23 cellular contexts compared by ENCODE assay signal in genomic region chr7:25759281-25759680, GRCh38.
DNase-seq lines count a peak whose midpoint lies in the region; ATAC-seq and TF ChIP-seq lines count a peak whose summit lies in the region.
"Had no signal": no experiment of that assay in that cellular context is flagged by ENCODE, and none has a peak within 500 bp of the region (broad histone marks: within the 10 kb centered on the region; RNA-seq: fewer than 3 reads in every experiment).

No MANE protein-coding gene starts in this region.

- H3K27me3 ChIP-seq in MM.1S (replicated peaks; ENCODE audit: insufficient read depth, low read length) (no peaks in the 10 kb centered on the region), uterus (no peaks in the 10 kb centered on the region)

- DNase-seq in NCI-H1105 (lab: John Stamatoyannopoulos, UW) (peak; percentile 69), NCI-H1930 (lab: John Stamatoyannopoulos, UW) (peak; percentile 48 to 51), cerebellar cortex (ENCODE audit: low spot score) (peak; percentile 78), type B pancreatic cell (ENCODE audit: extremely low spot score, unreplicated experiment) (no peak), MM.1S (no peak), uterus (no peak)
- DNase-seq: activated CD4-positive, alpha-beta memory T cell treated with anti-CD3 and anti-CD28 coated beads, Interleukin-2, amount 10 ng/mL, durations not matched to agents 7 days and 5 days; activated CD8-positive, alpha-beta memory T cell treated with anti-CD3 and anti-CD28 coated beads, Interleukin-2, amount 50 U/mL, for 4 hours; activated naive CD4-positive, alpha-beta T cell treated with Interleukin-2 at 50 U/mL for 16 hours; C1 segment of cervical spinal cord; central memory CD4-positive, alpha-beta T cell; PC-9; Right ventricle myocardium superior; stimulated activated naive CD4-positive, alpha-beta T cell treated with Interleukin-2 at 50 U/mL for 16 hours; T-helper 17 cell had no signal

- H3K9me3 ChIP-seq in MM.1S (replicated peaks; ENCODE audit: insufficient read depth, low read length): no peaks in the 10 kb centered on the region
- no peaks in the 10 kb centered on the region for H3K9me3 ChIP-seq in uterus

- H3K9ac ChIP-seq in MM.1S (ENCODE audit: low read length): no peak overlapping the region

- peak overlapping the region; percentile 16 for H3K4me3 Mint-ChIP-seq in type B pancreatic cell
- H3K4me3 Mint-ChIP-seq: activated CD4-positive, alpha-beta memory T cell treated with anti-CD3 and anti-CD28 coated beads, Interleukin-2, amount 10 ng/mL, durations not matched to agents 7 days and 5 days; activated T-helper 1 cell treated with anti-CD3 and anti-CD28 coated beads, Interleukin-12 subunit alpha, Interleukin-12 subunit beta, Interleukin-2, Interleukin-4 antibody, amounts not matched to agents 30 ng/mL and 10 ng/mL and 1 ng/mL, durations not matched to agents 14 hours and 24 hours and 36 hours; dendritic cell treated with granulocyte-macrophage colony-stimulating factor and Interleukin-4, amounts not matched to agents 40 ng/mL and 50 ng/mL, for 4 days; IgD-negative memory B cell; neural crest cell; T-helper 17 cell had no signal

- ATAC-seq in HG02973 (IDR thresholded peaks at IDR 0.05; ENCODE audit: unreplicated experiment): no peak
- ATAC-seq: left lobe of liver, SK-N-SH treated with all-trans-retinoic acid at 6 μM for 48 hours, T-helper 17 cell had no signal

- H3K9me2 ChIP-seq in MM.1S (replicated peaks; ENCODE audit: insufficient read depth, low read length): no peaks in the 10 kb centered on the region

- no peak overlapping the region for H3K4me2 ChIP-seq in MM.1S (ENCODE audit: low read depth, low read length)
- H3K4me2 ChIP-seq: PC-9 had no signal

- H3K27me3 Mint-ChIP-seq in type B pancreatic cell: peaks cover 69% of the 10 kb centered on the region
- H3K27me3 Mint-ChIP-seq: dendritic cell treated with granulocyte-macrophage colony-stimulating factor and Interleukin-4, amounts not matched to agents 40 ng/mL and 50 ng/mL, for 4 days had no signal

- TF ChIP-seq CTCF in type B pancreatic cell (conservative IDR thresholded peaks at IDR 0.05) (no peak), MM.1S (IDR thresholded peaks at IDR 0.05; ENCODE audit: low read length) (no peak), uterus (IDR thresholded peaks at IDR 0.05) (no peak)

- intact Hi-C loops in uterus (cut with DNase I; ENCODE audit: low total_unique reads): no loop called here

- H3K9me3 Mint-ChIP-seq in type B pancreatic cell: no peaks in the 10 kb centered on the region
- H3K9me3 Mint-ChIP-seq: activated CD4-positive, alpha-beta memory T cell treated with anti-CD3 and anti-CD28 coated beads, Interleukin-2, amount 10 ng/mL, durations not matched to agents 7 days and 5 days; activated T-helper 1 cell treated with anti-CD3 and anti-CD28 coated beads, Interleukin-12 subunit alpha, Interleukin-12 subunit beta, Interleukin-2, Interleukin-4 antibody, amounts not matched to agents 30 ng/mL and 10 ng/mL and 1 ng/mL, durations not matched to agents 14 hours and 24 hours and 36 hours; dendritic cell treated with granulocyte-macrophage colony-stimulating factor and Interleukin-4, amounts not matched to agents 40 ng/mL and 50 ng/mL, for 4 days; IgD-negative memory B cell had no signal

- H3K27ac ChIP-seq in MM.1S (ENCODE audit: low read length) (no peak overlapping the region), uterus (no peak overlapping the region)
- H3K27ac ChIP-seq: PC-9, skin epidermis had no signal

- peaks cover 30% of the 10 kb centered on the region for H3K4me1 Mint-ChIP-seq in type B pancreatic cell (ENCODE audit: unreplicated experiment)
- H3K4me1 Mint-ChIP-seq: activated CD4-positive, alpha-beta memory T cell treated with anti-CD3 and anti-CD28 coated beads, Interleukin-2, amount 10 ng/mL, durations not matched to agents 7 days and 5 days; T-helper 17 cell had no signal

- no peaks in the 10 kb centered on the region for H4K20me1 ChIP-seq in MM.1S (ENCODE audit: insufficient read depth, low read length)

- H3K36me3 Mint-ChIP-seq in type B pancreatic cell: no peaks in the 10 kb centered on the region

- H3K36me3 ChIP-seq in MM.1S (replicated peaks; ENCODE audit: insufficient read depth, low read length): no peaks in the 10 kb centered on the region
- no peaks in the 10 kb centered on the region for H3K36me3 ChIP-seq in uterus

- H3K4me1 ChIP-seq in MM.1S (ENCODE audit: low read length) (no peaks in the 10 kb centered on the region), uterus (no peaks in the 10 kb centered on the region)

- H2AFZ ChIP-seq in MM.1S (ENCODE audit: low read length): no peak overlapping the region
- H2AFZ ChIP-seq: PC-9 had no signal

- H3K27ac Mint-ChIP-seq in type B pancreatic cell: no peak overlapping the region
- H3K27ac Mint-ChIP-seq: activated CD4-positive, alpha-beta memory T cell treated with anti-CD3 and anti-CD28 coated beads, Interleukin-2, amount 10 ng/mL, durations not matched to agents 7 days and 5 days; activated T-helper 1 cell treated with anti-CD3 and anti-CD28 coated beads, Interleukin-12 subunit alpha, Interleukin-12 subunit beta, Interleukin-2, Interleukin-4 antibody, amounts not matched to agents 30 ng/mL and 10 ng/mL and 1 ng/mL, durations not matched to agents 14 hours and 24 hours and 36 hours; dendritic cell treated with granulocyte-macrophage colony-stimulating factor and Interleukin-4, amounts not matched to agents 40 ng/mL and 50 ng/mL, for 4 days; IgD-negative memory B cell; T-helper 17 cell had no signal

- no peak for TF ChIP-seq POLR2A in uterus (IDR thresholded peaks at IDR 0.05)

- H3K4me3 ChIP-seq in MM.1S (ENCODE audit: low read length) (no peak overlapping the region), uterus (no peak overlapping the region)
- H3K4me3 ChIP-seq: PC-9, skin epidermis had no signal

- H3F3A ChIP-seq in MM.1S (ENCODE audit: insufficient read depth, low read length): no peaks in the 10 kb centered on the region

- no peaks in the 10 kb centered on the region for H3K79me2 ChIP-seq in MM.1S (ENCODE audit: low read length)

Comparison
In these comparisons a context has a peak if more than half of its experiments do, and no peak if none do; other contexts are left out.
1. DNase-seq: peak in NCI-H1105 (single experiment), NCI-H1930 (2 of 2) and cerebellar cortex (single experiment); none in type B pancreatic cell (single experiment), MM.1S (single experiment) and uterus (0 of 2).